Comparison of ENCODE assay signal across 21 cellular contexts in genomic region chr20:58753929-58754551, GRCh38.
DNase-seq lines count a peak whose midpoint lies in the region; FAIRE-seq and TF ChIP-seq lines count a peak whose summit lies in the region.
"Had no signal": no experiment of that assay in that cellular context is flagged by ENCODE, and none has a peak within 500 bp of the region (broad histone marks: within the 10 kb centered on the region; RNA-seq: fewer than 3 reads in every experiment).

No MANE protein-coding gene starts in this region.

- POLR2A ChIA-PET in H1 (lab: Charles Lee; ENCODE audit: partially characterized antibody): interaction anchor here (0.8 to 2.8 kb wide), 5 partner anchors 42 to 102 kb away, joined by 3 to 18 read pairs (median 4); partner anchors contain the start of gene STX16

- no peaks in the 10 kb centered on the region for H3K79me1 ChIP-seq in H1 (ENCODE audit: low read depth, low read length)

- no peaks in the 10 kb centered on the region for H3K79me2 ChIP-seq in H1 (ENCODE audit: control insufficient read depth in 1 of 2, insufficient read depth in 2 of 2, low read length in 2 of 2)

- no peak for TF ChIP-seq EP300 in H1 (IDR thresholded peaks at IDR 0.05; ENCODE audit: borderline replicate concordance in 1 of 2, low read depth in 2 of 2, low read length in 2 of 2)

- H3K4me2 ChIP-seq in H1 (ENCODE audit: insufficient read depth in 1 of 2, low read depth in 2 of 2, low read length in 2 of 2): peak overlapping the region in 1 of 2 experiments; percentile 48; a peak in 1 of 4 replicates
- H3K4me2 ChIP-seq: BLaER1, PC-9 had no signal

- no peak overlapping the region for H3K9ac ChIP-seq in H1 (replicated peaks in 1 of 4; ENCODE audit: extremely low read depth in 1 of 4, low read depth in 3 of 4, low read length in 3 of 4)
- H3K9ac ChIP-seq: BLaER1 had no signal

- DNase-seq in AG20443 (ENCODE audit: low spot score) (peak; percentile 4), MV-4-11 (lab: John Stamatoyannopoulos, UW) (peak; percentile 58), H1 (ENCODE audit: low read depth in 1 of 2, low spot score in 2 of 2) (peak in 1 of 2 experiments; percentile 49), mucosa of gallbladder (ENCODE audit: low spot score) (peak; percentile 7), activated T-cell treated with anti-CD3 and anti-CD28 coated beads for 4 hours (no peak), NAMALWA (ENCODE audit: low spot score) (no peak), OCI-M2 (lab: John Stamatoyannopoulos, UW; ENCODE audit: unreplicated experiment) (no peak), HuH-7.5 (ENCODE audit: low spot score) (no peak)
- DNase-seq: Calu3; CD4-positive, alpha-beta memory T cell; KG1; NCI-H1436; NCI-H2029; NCI-H345; NCI-H524 treated with DMSO at 0.1 percent for 48 hours; PC-9 had no signal

- peaks cover 0 to 37% (median 15%) of the 10 kb centered on the region in 4 experiments; a peak in 5 of 7 replicates for H3K27me3 ChIP-seq in H1 (replicated peaks in 1 of 4; ENCODE audit: control insufficient read depth in 3 of 4, extremely low read depth in 1 of 4, insufficient read depth in 3 of 4, low read length in 3 of 4)
- H3K27me3 ChIP-seq: BLaER1 had no signal

- no peak overlapping the region for H2AFZ ChIP-seq in H1 (ENCODE audit: low read length)
- H2AFZ ChIP-seq: PC-9 had no signal

- no peak overlapping the region; a peak in 1 of 8 replicates for H3K4me3 ChIP-seq in H1 (ENCODE audit: extremely low read depth in 1 of 4, insufficient read depth in 2 of 4, low read depth in 3 of 4, low read length in 4 of 4)
- H3K4me3 ChIP-seq: BLaER1, PC-9 had no signal

- TF ChIP-seq CTCF in H1 (IDR thresholded peaks at IDR 0.05; ENCODE audit: control extremely low read depth in 1 of 3, insufficient read depth in 1 of 3, low read depth in 1 of 3, low read length in 3 of 3): no peak

- H4K91ac ChIP-seq in H1 (replicated peaks; ENCODE audit: insufficient read length, low read length): peak overlapping the region; percentile 78

- peak overlapping the region; percentile 49 for H3K18ac ChIP-seq in H1 (ENCODE audit: extremely low read depth, low read length)

- WGBS in H1 (ENCODE audit: extremely low coverage in 1 of 2, insufficient coverage in 1 of 2, insufficient read length in 1 of 2, insufficient replicate concordance in 2 of 2, low coverage in 1 of 2, low lambda C conversion rate in 2 of 2, missing lambda C conversion rate in 1 of 2), 2 experiments: 85% methylated on average over 17 of the region's 17 CpGs; no CpG with 5 or more reads in 1 of the 2 experiments

- H3K36me3 ChIP-seq in H1 (ENCODE audit: control insufficient read depth in 2 of 4, insufficient read depth in 4 of 4, low read length in 3 of 4): no peaks in the 10 kb centered on the region
- H3K36me3 ChIP-seq: BLaER1 had no signal

- H2BK120ac ChIP-seq in H1 (replicated peaks; ENCODE audit: low read depth, low read length): peak overlapping the region; percentile 17

- H3K9me3 ChIP-seq in H1 (ENCODE audit: insufficient read depth in 2 of 2, low read depth in 1 of 2, low read length in 1 of 2): no peaks in the 10 kb centered on the region
- H3K9me3 ChIP-seq: BLaER1 had no signal

- no peak overlapping the region for H4K8ac ChIP-seq in H1 (ENCODE audit: extremely low read depth, insufficient read depth, low read length)

- 0 out of 2 replicates have a peak overlapping the region, but pooled peaks have one; percentile 68 for H2AK5ac ChIP-seq in H1 (ENCODE audit: low read depth, low read length)

- H3K56ac ChIP-seq in H1 (replicated peaks; ENCODE audit: insufficient read length, low read depth, low read length): no peak overlapping the region

- peaks cover 0 to 27% (median 17%) of the 10 kb centered on the region in 4 experiments; a peak in 6 of 7 replicates for H3K4me1 ChIP-seq in H1 (replicated peaks in 1 of 4; ENCODE audit: control insufficient read depth in 3 of 4, insufficient read depth in 4 of 4, low read length in 3 of 4)

- no peak overlapping the region for H3K14ac ChIP-seq in H1 (ENCODE audit: insufficient read length)

- H3K23me2 ChIP-seq in H1 (ENCODE audit: low read depth, low read length): no peaks in the 10 kb centered on the region

- no peak overlapping the region for H3K23ac ChIP-seq in H1 (ENCODE audit: insufficient read length)

- peak overlapping the region; percentile 97; the same call in 1 of the 2 replicates for H2BK5ac ChIP-seq in H1 (ENCODE audit: low read depth, low read length)

- CTCF ChIA-PET in H1 (lab: Charles Lee; ENCODE audit: partially characterized antibody): interaction anchor here (0.6 to 1.7 kb wide), 9 partner anchors 11 to 725 kb away, joined by 3 to 4 read pairs (median 3); partner anchors contain the start of gene STX16

- H2BK20ac ChIP-seq in H1 (ENCODE audit: low read length): peak overlapping the region; percentile 97

- H3K27ac ChIP-seq in H1 (ENCODE audit: low read depth, low read length): no peak overlapping the region
- H3K27ac ChIP-seq: BLaER1, PC-9, RWPE1 had no signal

- H3K4ac ChIP-seq in H1 (replicated peaks; ENCODE audit: insufficient read length, low read depth, low read length): no peak overlapping the region

- peak overlapping the region; percentile 97; the same call in 1 of the 2 replicates for H2BK12ac ChIP-seq in H1 (ENCODE audit: low read depth, low read length)

- H2BK15ac ChIP-seq in H1 (ENCODE audit: low read length): no peak overlapping the region

- TF ChIP-seq POLR2A in H1 (IDR thresholded peaks at IDR 0.05; ENCODE audit: control extremely low read depth in 1 of 2, low read depth in 2 of 2, low read length in 2 of 2): no peak

- H4K20me1 ChIP-seq in H1 (replicated peaks in 1 of 2; ENCODE audit: control insufficient read depth in 1 of 2, insufficient read depth in 2 of 2, low read length in 2 of 2): no peaks in the 10 kb centered on the region
- H4K20me1 ChIP-seq: BLaER1 had no signal

- no peak for TF ChIP-seq RAD21 in H1 (IDR thresholded peaks at IDR 0.05 in 1 of 2, conservative IDR thresholded peaks at IDR 0.05 in 1 of 2; ENCODE audit: low read depth in 2 of 2, low read length in 2 of 2)

- no peak for FAIRE-seq in H1 (lab: Jason Lieb, UNC)
- FAIRE-seq: A204.1, GM12891, GM18507 had no signal

- H4K5ac ChIP-seq in H1 (ENCODE audit: insufficient read length, low read depth, low read length): no peak overlapping the region

TF ChIP-seq in H1, 55 proteins besides CTCF, POLR2A, EP300 and RAD21:
- TF ChIP-seq GTF2F1 (IDR thresholded peaks at IDR 0.05; ENCODE audit: borderline replicate concordance, low read depth, low read length) (no peak), TCF12 (IDR thresholded peaks at IDR 0.05; ENCODE audit: low read depth, low read length) (no peak), POU5F1 (IDR thresholded peaks at IDR 0.05; ENCODE audit: low read depth, low read length) (no peak), SAP30 (IDR thresholded peaks at IDR 0.05; ENCODE audit: insufficient read depth, insufficient replicate concordance, low read length) (peak; percentile 5), CBX8 (IDR thresholded peaks at IDR 0.05; ENCODE audit: borderline replicate concordance, low read depth, low read length) (no peak), EZH2 (IDR thresholded peaks at IDR 0.05; ENCODE audit: low read depth, low read length, severe bottlenecking) (no peak)
TF ChIP-seq in H1: peak in this region for 1.

Comparison
In these comparisons a context has a peak if more than half of its experiments do, and no peak if none do; other contexts are left out.
1. DNase-seq: peak in AG20443 (single experiment), MV-4-11 (single experiment) and mucosa of gallbladder (single experiment); none in activated T-cell treated with anti-CD3 and anti-CD28 coated beads for 4 hours (single experiment), NAMALWA (single experiment), OCI-M2 (single experiment) and HuH-7.5 (single experiment).